ENCODE assay signal across 9 cellular contexts in the genomic region with DNA sequence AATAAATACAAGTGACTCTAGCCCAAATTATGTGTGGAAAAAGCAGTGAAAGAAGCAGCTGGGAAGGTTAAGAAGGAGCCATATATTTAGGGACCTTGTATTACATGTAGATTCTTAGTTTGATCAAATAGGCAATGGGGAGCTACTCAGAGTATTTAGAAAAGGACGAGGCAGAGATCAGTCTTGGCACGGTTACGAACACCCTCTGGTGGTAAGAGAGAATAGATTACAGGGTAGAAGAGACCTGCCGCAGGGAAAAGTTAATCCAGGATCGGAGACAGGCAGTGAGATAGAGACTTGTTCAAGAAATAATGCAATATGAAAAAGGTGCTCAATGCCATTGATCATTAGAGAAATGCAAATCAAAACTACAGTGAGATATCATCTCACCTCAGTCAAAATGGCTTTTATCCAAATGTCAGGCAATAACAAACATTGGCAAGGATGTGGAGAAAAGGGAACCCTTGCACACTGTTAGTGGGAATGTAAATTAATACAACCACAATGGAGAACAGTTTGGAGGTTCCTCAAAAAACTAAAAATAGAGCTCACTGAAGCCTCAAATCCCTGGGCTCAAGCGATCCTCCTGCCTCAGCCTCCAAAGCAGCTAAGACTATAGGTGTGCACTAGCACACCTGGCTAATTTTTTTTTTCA. TPM values are rescaled to one million over a fixed set of nuclear protein-coding genes. Genes with fewer than 3 reads are reported as not detected.
DNase-seq lines count a peak whose midpoint lies in the region; ATAC-seq, FAIRE-seq and TF ChIP-seq lines count a peak whose summit lies in the region.
"Had no signal": no experiment of that assay in that cellular context is flagged by ENCODE, and none has a peak within 500 bp of the region (broad histone marks: within the 10 kb centered on the region; RNA-seq: fewer than 3 reads in every experiment).

No MANE protein-coding gene starts in this region.

- no peak for TF ChIP-seq EP300 in gastroesophageal sphincter (IDR thresholded peaks at IDR 0.05)

- TF ChIP-seq POLR2A in adrenal gland (IDR thresholded peaks at IDR 0.05) (no peak), gastroesophageal sphincter (IDR thresholded peaks at IDR 0.05) (no peak)

- peak; percentile 31 for TF ChIP-seq CTCF in cardiac muscle cell (IDR thresholded peaks at IDR 0.05; ENCODE audit: low read depth, low read length)
- TF ChIP-seq CTCF in adrenal gland (IDR thresholded peaks at IDR 0.05): peak; percentile 15 to 68 (median 62)
- peak in 2 of 4 experiments; percentile 14 to 20 for TF ChIP-seq CTCF in gastroesophageal sphincter (IDR thresholded peaks at IDR 0.05)

- WGBS in adrenal gland, 4 donors: 36 to 51% (median 44%) methylated on average over 6 of the region's 6 CpGs
- WGBS in gastroesophageal sphincter (ENCODE audit: low coverage in 1 of 2), 2 donors: 33 to 64% methylated on average over 4 to 6 of the region's 6 CpGs

- H3K27me3 ChIP-seq in cardiac muscle cell (no peaks in the 10 kb centered on the region), adrenal gland (no peaks in the 10 kb centered on the region), gastroesophageal sphincter (no peaks in the 10 kb centered on the region)

- intact Hi-C loops in Right ventricle myocardium inferior (cut with DNase I): loop anchor here (10.0 kb wide), 2 partner anchors 231 to 261 kb away; no protein-coding TSS in a partner anchor
- intact Hi-C loops in adrenal gland (cut with DNase I): no loop called here

- H3K36me3 ChIP-seq in cardiac muscle cell (no peaks in the 10 kb centered on the region), adrenal gland (replicated peaks in 1 of 2) (no peaks in the 10 kb centered on the region), gastroesophageal sphincter (peaks cover 0 to 8% of the 10 kb centered on the region in 2 donors)

- H3K27ac ChIP-seq in cardiac muscle cell: no peak overlapping the region
- no peak overlapping the region for H3K27ac ChIP-seq in adrenal gland
- H3K27ac ChIP-seq in gastroesophageal sphincter: no peak overlapping the region

- no peak overlapping the region for H3K4me3 ChIP-seq in cardiac muscle cell
- H3K4me3 ChIP-seq in adrenal gland: no peak overlapping the region
- no peak overlapping the region for H3K4me3 ChIP-seq in gastroesophageal sphincter

- H3K9me3 ChIP-seq in cardiac muscle cell (ENCODE audit: low read depth) (no peaks in the 10 kb centered on the region), adrenal gland (replicated peaks in 1 of 3) (no peaks in the 10 kb centered on the region), gastroesophageal sphincter (no peaks in the 10 kb centered on the region)

- peak; percentile 89 for FAIRE-seq in islet of Langerhans (lab: Jason Lieb, UNC)

- ATAC-seq in Right ventricle myocardium inferior: no peak
- ATAC-seq in gastroesophageal sphincter: no peak

- DNase-seq in cardiac muscle cell (ENCODE audit: low read depth in 1 of 2, low spot score in 1 of 2) (peak; percentile 54 to 65), Right ventricle myocardium inferior (ENCODE audit: missing footprints) (no peak), adrenal gland (peak; percentile 53 to 77 (median 68)), ureter (ENCODE audit: low spot score) (peak; percentile 50), NCI-H774 (lab: John Stamatoyannopoulos, UW) (no peak)
- no peak for DNase-seq in stimulated activated CD4-positive, alpha-beta T cell treated with anti-CD3 and anti-CD28 coated beads, Interleukin-4, amount 100 ng/mL, for 1 hour
- DNase-seq: activated naive CD4-positive, alpha-beta T cell treated with anti-CD3 and anti-CD28 coated beads for 36 hours had no signal

- H3K4me1 ChIP-seq in cardiac muscle cell (ENCODE audit: low read depth): peaks cover under 1% of the 10 kb centered on the region
- peaks cover 0 to 17% of the 10 kb centered on the region in 2 donors for H3K4me1 ChIP-seq in adrenal gland (replicated peaks in 1 of 2)
- peaks cover 0 to 11% (median 0%) of the 10 kb centered on the region in 3 donors for H3K4me1 ChIP-seq in gastroesophageal sphincter

RNA-seq across cellular contexts. Expression of gene INIP, which starts 12.0 kb away (rescaled TPM):
- total RNA-seq in cardiac muscle cell (9.8 and 13.1 TPM in 2 replicates), Right ventricle myocardium inferior (17.0 TPM), adrenal gland (10 to 100 TPM; 12.5 to 28.2 (median 21.0) TPM), ureter (29.1 TPM), gastroesophageal sphincter (10 to 100 TPM; 11.6 to 14.2 (median 13.0) TPM)
- polyA plus RNA-seq in cardiac muscle cell (18.9 and 20.5 TPM in 2 replicates), adrenal gland (10 to 100 TPM in 1 of 3 donors, 1 to 10 TPM in 2; 5.5 to 23.4 (median 6.7) TPM)

RNA-seq across cellular contexts. Expression of gene SNX30, which starts 44.7 kb away (rescaled TPM):
- total RNA-seq in cardiac muscle cell (5.9 and 8.3 TPM in 2 replicates), Right ventricle myocardium inferior (5.0 TPM), adrenal gland (10 to 100 TPM in 1 of 8 donors, 1 to 10 TPM in 7; 7.8 to 12.3 (median 9.3) TPM), ureter (13.1 TPM), gastroesophageal sphincter (10 to 100 TPM in 2 of 4 donors, 1 to 10 TPM in 2; 6.2 to 18.2 (median 10.4) TPM)
- polyA plus RNA-seq in cardiac muscle cell (3.1 and 3.4 TPM in 2 replicates), adrenal gland (1 to 10 TPM in 2 of 3 donors, under 1 TPM in 1; 0.84 to 5.0 (median 2.0) TPM)

Comparison
In these comparisons a context has a peak if more than half of its experiments do, and no peak if none do; other contexts are left out.
1. DNase-seq: peak in cardiac muscle cell (2 of 2), adrenal gland (7 of 7) and ureter (single experiment); none in Right ventricle myocardium inferior (single experiment), stimulated activated CD4-positive, alpha-beta T cell treated with anti-CD3 and anti-CD28 coated beads, Interleukin-4, amount 100 ng/mL, for 1 hour (single experiment) and NCI-H774 (single experiment).